2 cellular contexts compared by ENCODE assay signal in the genomic region with DNA sequence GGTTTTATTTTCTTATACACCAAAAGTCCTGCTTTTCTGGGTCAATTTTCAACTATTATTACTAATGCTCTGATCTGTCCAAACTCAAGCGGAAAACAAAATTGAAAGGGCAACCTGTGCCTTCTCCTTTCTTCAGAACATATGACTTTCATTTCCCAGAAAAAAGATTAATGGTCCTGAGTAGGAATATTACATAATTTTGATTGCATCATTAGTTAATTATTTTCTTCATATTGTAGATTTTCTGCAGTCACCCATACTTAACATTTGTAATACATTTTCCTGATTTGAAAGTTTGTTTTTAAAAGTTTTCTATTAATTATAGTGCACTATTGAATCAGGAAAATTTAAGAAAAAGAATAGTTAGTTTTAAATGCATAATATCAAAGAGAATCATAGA.
TF ChIP-seq lines count a peak whose summit lies in the region.

No MANE protein-coding gene starts in this region.

TF ChIP-seq in HepG2, 621 proteins besides CTCF, POLR2A, EP300 and RAD21:
- no peak for TF ChIP-seq STAT5B (CRISPR knock-in tag; IDR thresholded peaks at IDR 0.05)
- peak; percentile 47; the same call in 1 of the 2 replicates for TF ChIP-seq ATF7 (IDR thresholded peaks at IDR 0.05)
- no peak for TF ChIP-seq ATF7 (CRISPR knock-in tag; IDR thresholded peaks at IDR 0.05)
- TF ChIP-seq, protein P1, sequence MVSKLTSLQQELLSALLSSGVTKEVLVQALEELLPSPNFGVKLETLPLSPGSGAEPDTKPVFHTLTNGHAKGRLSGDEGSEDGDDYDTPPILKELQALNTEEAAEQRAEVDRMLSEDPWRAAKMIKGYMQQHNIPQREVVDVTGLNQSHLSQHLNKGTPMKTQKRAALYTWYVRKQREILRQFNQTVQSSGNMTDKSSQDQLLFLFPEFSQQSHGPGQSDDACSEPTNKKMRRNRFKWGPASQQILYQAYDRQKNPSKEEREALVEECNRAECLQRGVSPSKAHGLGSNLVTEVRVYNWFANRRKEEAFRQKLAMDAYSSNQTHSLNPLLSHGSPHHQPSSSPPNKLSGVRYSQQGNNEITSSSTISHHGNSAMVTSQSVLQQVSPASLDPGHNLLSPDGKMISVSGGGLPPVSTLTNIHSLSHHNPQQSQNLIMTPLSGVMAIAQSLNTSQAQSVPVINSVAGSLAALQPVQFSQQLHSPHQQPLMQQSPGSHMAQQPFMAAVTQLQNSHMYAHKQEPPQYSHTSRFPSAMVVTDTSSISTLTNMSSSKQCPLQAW (CRISPR knock-in tag; IDR thresholded peaks at IDR 0.05): no peak
- peak; percentile 10; the same call in 1 of the 2 replicates for TF ChIP-seq CEBPB (IDR thresholded peaks at IDR 0.05; ENCODE audit: borderline replicate concordance, low read depth, low read length)
- TF ChIP-seq ADNP (CRISPR knock-in tag; IDR thresholded peaks at IDR 0.05): no peak
- TF ChIP-seq ZIK1 (CRISPR knock-in tag; IDR thresholded peaks at IDR 0.05; ENCODE audit: borderline replicate concordance, low read depth): no peak
- no peak for TF ChIP-seq MATR3 (CRISPR knock-in tag; IDR thresholded peaks at IDR 0.05)
TF ChIP-seq in HepG2: peak in this region for 2.

TF ChIP-seq in GM12891, 5 proteins besides CTCF, POLR2A, EP300 and RAD21:
- TF ChIP-seq PAX5 (IDR thresholded peaks at IDR 0.05; ENCODE audit: insufficient read depth, low read length, severe bottlenecking) (no peak), POLR2AphosphoS5 (IDR thresholded peaks at IDR 0.05; ENCODE audit: low read depth, low read length) (no peak), TAF1 (IDR thresholded peaks at IDR 0.05; ENCODE audit: low read depth, low read length) (no peak), SPI1 (IDR thresholded peaks at IDR 0.05; ENCODE audit: low read depth, low read length) (no peak), POU2F2 (IDR thresholded peaks at IDR 0.05; ENCODE audit: low read depth, low read length) (no peak)
TF ChIP-seq in GM12891: peak in this region for 0.
